11 cellular contexts compared by ENCODE assay signal in genomic region chr10:55628260-55628701, GRCh38.
DNase-seq lines count a peak whose midpoint lies in the region; ATAC-seq and TF ChIP-seq lines count a peak whose summit lies in the region.
"Had no signal": no experiment of that assay in that cellular context is flagged by ENCODE, and none has a peak within 500 bp of the region (broad histone marks: within the 10 kb centered on the region; RNA-seq: fewer than 3 reads in every experiment).

No MANE protein-coding gene starts in this region.

- H3K9ac ChIP-seq in mesendoderm (ENCODE audit: low read length): peak overlapping the region; percentile 44

- no peak overlapping the region for H4K5ac ChIP-seq in mesendoderm (ENCODE audit: low read length)

- H3K4ac ChIP-seq in mesendoderm (ENCODE audit: low read depth, low read length): no peak overlapping the region

- no peak overlapping the region for H3K23ac ChIP-seq in mesendoderm (ENCODE audit: low read length)

- H2BK120ac ChIP-seq in mesendoderm (ENCODE audit: low read depth, low read length): no peak overlapping the region

- H2BK5ac ChIP-seq in mesendoderm (ENCODE audit: low read length): no peak overlapping the region

- H3K79me2 ChIP-seq in mesendoderm (ENCODE audit: control insufficient read depth, insufficient read depth, low read length): no peaks in the 10 kb centered on the region

- H3K4me1 ChIP-seq in mesendoderm (ENCODE audit: control insufficient read depth, low read depth, low read length) (peaks cover 2% of the 10 kb centered on the region), upper lobe of left lung (peaks cover 4 to 33% (median 11%) of the 10 kb centered on the region in 4 donors)

- peaks cover 8% of the 10 kb centered on the region for H3K27me3 ChIP-seq in mesendoderm (ENCODE audit: insufficient read depth, low read length, poor library complexity)
- peaks cover 0 to 3% (median 0%) of the 10 kb centered on the region in 4 donors for H3K27me3 ChIP-seq in upper lobe of left lung
- H3K27me3 ChIP-seq: Peyer's patch had no signal

- TF ChIP-seq EP300 in upper lobe of left lung (IDR thresholded peaks at IDR 0.05): no peak

- no peak overlapping the region for H2AK5ac ChIP-seq in mesendoderm (ENCODE audit: low read length)

- H3K18ac ChIP-seq in mesendoderm (ENCODE audit: low read length): no peak overlapping the region

- H3K36me3 ChIP-seq in mesendoderm (ENCODE audit: control insufficient read depth, insufficient read depth, low read length) (no peaks in the 10 kb centered on the region), upper lobe of left lung (no peaks in the 10 kb centered on the region)
- H3K36me3 ChIP-seq: Peyer's patch had no signal

- WGBS in mesendoderm (ENCODE audit: extremely low coverage, insufficient coverage, low lambda C conversion rate): no CpG with 5 or more reads among the region's 30 CpGs
- WGBS in upper lobe of left lung, 2 donors: 3 to 5% methylated on average over 13 to 15 of the region's 30 CpGs

- H3K27ac ChIP-seq in mesendoderm (ENCODE audit: low read depth, low read length) (no peak overlapping the region), upper lobe of left lung (peak overlapping the region in 1 of 4 donors; percentile 43)
- H3K27ac ChIP-seq: Peyer's patch had no signal

- DNase-seq in NCI-H524 (lab: John Stamatoyannopoulos, UW) (peak; percentile 44 to 61), NCI-H524 treated with DMSO at 0.1 percent for 48 hours (lab: John Stamatoyannopoulos, UW) (no peak), ecto neural progenitor cell (ENCODE audit: low spot score) (peak; percentile 74), mesendoderm (peak; percentile 78), upper lobe of left lung (peak in 1 of 2 donors; percentile 52), occipital lobe (lab: John Stamatoyannopoulos, UW) (no peak), NCI-H1436 treated with DMSO at 0.1 percent for 48 hours (lab: John Stamatoyannopoulos, UW) (no peak), GM19238 (ENCODE audit: insufficient read length, low spot score) (no peak)
- DNase-seq: ACHN had no signal

- peak overlapping the region; percentile 54 for H3K4me2 ChIP-seq in mesendoderm (ENCODE audit: low read length)

- ATAC-seq in upper lobe of left lung (ENCODE audit: low FRiP score in 2 of 2): peak in 1 of 2 donors; percentile 4
- ATAC-seq: activated CD4-positive, CD25-positive, alpha-beta regulatory T cell treated with anti-CD3 and anti-CD28 coated beads, Interleukin-2, amount 50 U/mL, for 24 hours had no signal

- H3K56ac ChIP-seq in mesendoderm (ENCODE audit: low read length): peak overlapping the region; percentile 49

- TF ChIP-seq CTCF in upper lobe of left lung (IDR thresholded peaks at IDR 0.05): no peak

- TF ChIP-seq POLR2A in upper lobe of left lung (IDR thresholded peaks at IDR 0.05): no peak

- no peak overlapping the region for H4K8ac ChIP-seq in mesendoderm (ENCODE audit: low read depth, low read length)

- H3K4me3 ChIP-seq in mesendoderm (ENCODE audit: low read length) (peak overlapping the region; percentile 10), upper lobe of left lung (peak overlapping the region in 3 of 4 donors; percentile 11 to 42 (median 33))

- H2BK15ac ChIP-seq in mesendoderm (replicated peaks; ENCODE audit: low read depth): no peak overlapping the region

- peaks cover 0 to 4% (median 0%) of the 10 kb centered on the region in 4 donors for H3K9me3 ChIP-seq in upper lobe of left lung
- H3K9me3 ChIP-seq: Peyer's patch had no signal

- no peaks in the 10 kb centered on the region for H3K79me1 ChIP-seq in mesendoderm (ENCODE audit: low read length)

Comparison
In these comparisons a context has a peak if more than half of its experiments do, and no peak if none do; other contexts are left out.
1. DNase-seq: peak in NCI-H524 (2 of 2), ecto neural progenitor cell (single experiment) and mesendoderm (single experiment); none in NCI-H524 treated with DMSO at 0.1 percent for 48 hours (single experiment), occipital lobe (single experiment), NCI-H1436 treated with DMSO at 0.1 percent for 48 hours (single experiment) and GM19238 (single experiment).